26 cellular contexts compared by ENCODE assay signal in the genomic region with DNA sequence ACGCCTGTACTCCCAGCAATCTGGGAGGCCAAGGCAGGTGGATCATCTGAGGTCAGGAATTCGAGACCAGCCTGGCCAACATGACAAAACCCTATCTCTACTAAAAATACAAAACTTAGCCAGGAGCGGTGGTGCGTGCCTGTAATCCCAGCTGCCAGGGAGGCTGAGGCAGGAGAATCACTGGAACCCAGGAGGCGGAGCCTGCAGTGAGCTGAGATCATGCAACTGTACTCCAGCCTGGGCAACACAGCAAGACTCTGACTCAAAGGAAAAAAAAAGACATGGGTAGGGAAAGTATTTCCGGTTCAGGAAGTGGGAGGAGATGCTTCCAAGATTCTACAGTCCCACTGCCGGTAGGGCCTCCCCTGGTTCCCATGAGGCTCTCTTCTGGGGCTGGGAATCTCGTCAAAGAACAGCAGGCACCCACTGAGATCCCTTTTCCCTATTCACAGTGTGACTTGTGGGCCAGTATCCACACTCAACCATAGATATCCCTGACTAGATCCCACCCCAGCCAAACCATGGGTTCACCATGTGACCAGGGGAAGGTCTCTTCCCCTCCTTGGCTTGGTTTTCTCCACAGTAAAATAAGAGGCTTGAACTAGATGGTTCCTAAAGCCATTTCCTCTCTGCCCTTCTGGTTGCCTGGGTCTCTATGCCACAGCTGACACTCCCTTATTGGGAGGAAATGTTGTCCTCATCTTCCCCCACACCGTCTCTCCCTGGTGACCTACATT.
"Had no signal": no experiment of that assay in that cellular context is flagged by ENCODE, and none has a peak within 500 bp of the region (broad histone marks: within the 10 kb centered on the region; RNA-seq: fewer than 3 reads in every experiment).

No MANE protein-coding gene starts in this region.

- H3K4me3 ChIP-seq: colonic mucosa, lower lobe of right lung, sigmoid colon, thoracic aorta, tibial nerve, upper lobe of right lung, uterus had no signal

- H3K4me3 Mint-ChIP-seq: dendritic cell treated with granulocyte-macrophage colony-stimulating factor and Interleukin-4, amounts not matched to agents 40 ng/mL and 50 ng/mL, for 4 days; immature natural killer cell; natural killer cell; stimulated activated memory B cell treated with anti-CD40 and anti-IgM and Interleukin-4, amounts not matched to agents 10 μg/mL and 1 μg/mL and 100 μg/mL, for 72 hours had no signal

- DNase-seq: colonic mucosa; effector memory CD4-positive, alpha-beta T cell; erythroblast; hypothalamus; immature natural killer cell; islet precursor cell; kidney glomerular epithelial cell; left colon; left ventricle myocardium superior; lower lobe of right lung; natural killer cell; occipital lobe; right cardiac atrium; sigmoid colon; stimulated activated CD4-positive, alpha-beta T cell treated with anti-CD3 and anti-CD28 coated beads, Interleukin-2, amount 100 ng/mL, for 24 hours; stimulated activated CD4-positive, alpha-beta T cell treated with anti-CD3 and anti-CD28 coated beads, Interleukin-4, amount 100 ng/mL, for 24 hours; stimulated activated naive CD8-positive, alpha-beta T cell treated with anti-CD3 and anti-CD28 coated beads, Interleukin-15, Interleukin-2, amounts not matched to agents 100 U/mL and 50 U/mL, for 24 hours; substantia nigra; upper lobe of right lung; uterus had no signal

- ATAC-seq: left colon; left ventricle myocardium superior; lower lobe of right lung; natural killer cell; stimulated activated memory B cell treated with anti-CD40 and anti-IgM and Interleukin-4, amounts not matched to agents 10 μg/mL and 1 μg/mL and 100 μg/mL, for 72 hours; stimulated activated naive CD8-positive, alpha-beta T cell treated with anti-CD3 and anti-CD28 coated beads, Interleukin-15, Interleukin-2, amounts not matched to agents 100 U/mL and 50 U/mL, for 24 hours had no signal

- H3K27me3 ChIP-seq: colonic mucosa, sigmoid colon, tibial nerve, uterus had no signal

- H3K9me3 Mint-ChIP-seq: dendritic cell treated with granulocyte-macrophage colony-stimulating factor and Interleukin-4, amounts not matched to agents 40 ng/mL and 50 ng/mL, for 4 days; immature natural killer cell; natural killer cell; stimulated activated memory B cell treated with anti-CD40 and anti-IgM and Interleukin-4, amounts not matched to agents 10 μg/mL and 1 μg/mL and 100 μg/mL, for 72 hours had no signal

- H3K27ac ChIP-seq: colonic mucosa, lower lobe of right lung, parathyroid adenoma, sigmoid colon, thoracic aorta, tibial nerve, upper lobe of right lung, uterus had no signal

- H3K36me3 ChIP-seq: colonic mucosa, lower lobe of right lung, sigmoid colon, thoracic aorta, tibial nerve, upper lobe of right lung, uterus had no signal

- H3K27ac Mint-ChIP-seq: dendritic cell treated with granulocyte-macrophage colony-stimulating factor and Interleukin-4, amounts not matched to agents 40 ng/mL and 50 ng/mL, for 4 days; immature natural killer cell; natural killer cell; progenitor cell of endocrine pancreas; stimulated activated memory B cell treated with anti-CD40 and anti-IgM and Interleukin-4, amounts not matched to agents 10 μg/mL and 1 μg/mL and 100 μg/mL, for 72 hours had no signal

- H3K9me3 ChIP-seq: colonic mucosa, lower lobe of right lung, sigmoid colon, thoracic aorta, tibial nerve, upper lobe of right lung, uterus had no signal

- H3K4me1 ChIP-seq: colonic mucosa, lower lobe of right lung, parathyroid adenoma, sigmoid colon, tibial nerve, upper lobe of right lung, uterus had no signal

- H3K36me3 Mint-ChIP-seq: immature natural killer cell; natural killer cell; stimulated activated memory B cell treated with anti-CD40 and anti-IgM and Interleukin-4, amounts not matched to agents 10 μg/mL and 1 μg/mL and 100 μg/mL, for 72 hours had no signal

- H3K4me1 Mint-ChIP-seq: immature natural killer cell, natural killer cell had no signal
